In the genomic region with DNA sequence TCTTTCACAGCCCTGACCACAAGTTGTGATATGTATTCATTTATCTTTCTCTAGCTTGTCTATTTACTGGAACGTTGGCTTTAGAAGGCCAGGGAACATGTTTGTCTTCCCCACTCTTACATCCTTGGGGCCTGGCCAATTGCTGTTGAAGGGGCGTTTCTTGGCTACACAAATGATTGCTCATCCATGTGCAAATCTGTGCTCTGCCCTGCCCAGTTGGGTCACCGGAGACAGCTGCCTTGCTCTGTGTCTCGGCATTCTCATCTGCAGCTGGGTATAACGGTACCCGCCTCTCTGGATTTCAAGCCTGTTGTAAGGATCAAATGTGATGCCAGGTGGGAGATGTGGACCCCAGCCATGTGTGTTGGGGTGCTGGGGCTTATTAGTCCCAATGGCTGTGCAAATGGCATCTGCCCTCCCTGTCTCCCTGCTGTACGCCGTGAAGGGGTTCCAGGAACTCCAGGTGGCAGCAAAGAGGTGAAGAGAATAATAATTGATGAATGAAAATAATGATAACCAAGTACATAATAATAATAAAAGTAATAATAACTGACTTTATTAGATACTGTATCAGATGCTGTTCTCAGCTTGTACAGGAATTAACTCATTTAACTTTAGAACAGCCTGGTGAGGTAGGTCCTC, we compare ENCODE assay signal across 11 cellular contexts. TPM values are rescaled to one million over a fixed set of nuclear protein-coding genes. Genes with fewer than 3 reads are reported as not detected.
A peak's percentile ranks its signal among the peaks of the same experiment; 100 is the strongest.
DNase-seq lines count a peak whose midpoint lies in the region; ATAC-seq and TF ChIP-seq lines count a peak whose summit lies in the region.
"Had no signal": no experiment of that assay in that cellular context is flagged by ENCODE, and none has a peak within 500 bp of the region (broad histone marks: within the 10 kb centered on the region; RNA-seq: fewer than 3 reads in every experiment).

No MANE protein-coding gene starts in this region.

- H3K36me3 Mint-ChIP-seq in HFFc6 (ENCODE audit: low read depth) = no peaks in the 10 kb centered on the region

- DNase-seq in HFFc6 = no peak
- DNase-seq in right cardiac atrium = peak in 2 of 3 donors; percentile 69 to 77
- peak; percentile 88 to 90 for DNase-seq in suprapubic skin (ENCODE audit: low spot score in 2 of 2)
- no peak for DNase-seq in activated CD4-positive, alpha-beta T cell treated with anti-CD3 and anti-CD28 coated beads for 1 hour
- DNase-seq in activated naive CD4-positive, alpha-beta T cell treated with anti-CD3 and anti-CD28 coated beads, Interleukin-2, amount 50 U/mL, for 16 hours = no peak
- no peak for DNase-seq in T1000 (lab: John Stamatoyannopoulos, UW)
- DNase-seq in NCI-H1105 (lab: John Stamatoyannopoulos, UW) = no peak
- DNase-seq: activated CD4-positive, alpha-beta T cell treated with anti-CD3 and anti-CD28 coated beads for 48 hours; stimulated activated naive CD8-positive, alpha-beta T cell treated with anti-CD3 and anti-CD28 coated beads, Interleukin-15, Interleukin-2, amounts not matched to agents 100 U/mL and 50 U/mL, for 24 hours had no signal

- TF ChIP-seq POLR2A in suprapubic skin (IDR thresholded peaks at IDR 0.05) = no peak

- H3K9me3 Mint-ChIP-seq in HFFc6 = no peaks in the 10 kb centered on the region

- peaks cover 25% of the 10 kb centered on the region for H3K27me3 Mint-ChIP-seq in HFFc6 (ENCODE audit: insufficient read depth)

- TF ChIP-seq CTCF in HFFc6 (IDR thresholded peaks at IDR 0.05) (peak; percentile 40), VCaP (conservative IDR thresholded peaks at IDR 0.05) (peak; percentile 23), suprapubic skin (IDR thresholded peaks at IDR 0.05) (no peak)

- ATAC-seq in right cardiac atrium = peak; percentile 52 to 74
- ATAC-seq: stimulated activated naive CD8-positive, alpha-beta T cell treated with anti-CD3 and anti-CD28 coated beads, Interleukin-15, Interleukin-2, amounts not matched to agents 100 U/mL and 50 U/mL, for 24 hours had no signal

- H3K4me1 Mint-ChIP-seq in HFFc6 (ENCODE audit: low read depth) = peaks cover 8% of the 10 kb centered on the region

- no peaks in the 10 kb centered on the region for H3K36me3 ChIP-seq in suprapubic skin
- H3K36me3 ChIP-seq: neutrophil had no signal

- H3K27me3 ChIP-seq in right cardiac atrium (ENCODE audit: control insufficient read depth, insufficient read depth) = no peaks in the 10 kb centered on the region
- peaks cover 3% of the 10 kb centered on the region for H3K27me3 ChIP-seq in suprapubic skin
- H3K27me3 ChIP-seq: neutrophil had no signal

- 61% methylated on average over 8 of the region's 8 CpGs for WGBS in right cardiac atrium
- 40% methylated on average over 8 of the region's 8 CpGs for WGBS in suprapubic skin

- no peaks in the 10 kb centered on the region for H3K9me3 ChIP-seq in right cardiac atrium (ENCODE audit: control insufficient read depth, low read length)
- H3K9me3 ChIP-seq in suprapubic skin = no peaks in the 10 kb centered on the region
- H3K9me3 ChIP-seq: neutrophil had no signal

- H3K4me1 ChIP-seq in right cardiac atrium (ENCODE audit: control insufficient read depth, insufficient read depth, low read length) = peaks cover 2% of the 10 kb centered on the region
- H3K4me1 ChIP-seq in suprapubic skin = peaks cover 22% of the 10 kb centered on the region

- no peak overlapping the region for H3K27ac Mint-ChIP-seq in HFFc6

- no peak overlapping the region for H3K4me3 ChIP-seq in right cardiac atrium (ENCODE audit: low read length)
- no peak overlapping the region for H3K4me3 ChIP-seq in suprapubic skin

- H3K27ac ChIP-seq in VCaP = peak overlapping the region; percentile 2; the same call in 1 of the 2 replicates
- no peak overlapping the region for H3K27ac ChIP-seq in right cardiac atrium (ENCODE audit: low read length)
- no peak overlapping the region for H3K27ac ChIP-seq in suprapubic skin
- H3K27ac ChIP-seq: neutrophil had no signal

- no peak overlapping the region for H3K4me3 Mint-ChIP-seq in HFFc6

- intact Hi-C loops in right cardiac atrium (cut with DNase I) = no loop called here

- no peak for TF ChIP-seq EP300 in suprapubic skin (IDR thresholded peaks at IDR 0.05)

RNA-seq across cellular contexts. Expression of a gene that starts 24.1 kb away (rescaled TPM):
- 10 to 100 TPM in 4 of 6 experiments, 1 to 10 TPM in 2; 6.0 to 17.6 (median 13.8) TPM for total RNA-seq in HFFc6 (2021; fragmentation: NEBNext Ultra II Directional; extraction: Animal tissue kit (Norgen Biotek cat#: 25700))
- total RNA-seq in right cardiac atrium (10 to 100 TPM; 20.6 to 35.4 (median 27.4) TPM), suprapubic skin (100 to 1,000 TPM in 3 of 4 donors, 10 to 100 TPM in 1; 91.2 to 154 (median 137) TPM)
- 10.7 TPM for polyA plus RNA-seq in right cardiac atrium

Comparison
In these comparisons a context has a peak if more than half of its experiments do, and no peak if none do; other contexts are left out.
1. DNase-seq: peak in right cardiac atrium (2 of 3) and suprapubic skin (2 of 2); none in HFFc6 (single experiment), activated CD4-positive, alpha-beta T cell treated with anti-CD3 and anti-CD28 coated beads for 1 hour (single experiment), activated naive CD4-positive, alpha-beta T cell treated with anti-CD3 and anti-CD28 coated beads, Interleukin-2, amount 50 U/mL, for 16 hours (single experiment), T1000 (single experiment) and NCI-H1105 (single experiment).
2. CTCF ChIP-seq: peak in HFFc6 (single experiment) and VCaP (single experiment); none in suprapubic skin (0 of 2).